ENCODE assay signal across 17 cellular contexts in the genomic region with DNA sequence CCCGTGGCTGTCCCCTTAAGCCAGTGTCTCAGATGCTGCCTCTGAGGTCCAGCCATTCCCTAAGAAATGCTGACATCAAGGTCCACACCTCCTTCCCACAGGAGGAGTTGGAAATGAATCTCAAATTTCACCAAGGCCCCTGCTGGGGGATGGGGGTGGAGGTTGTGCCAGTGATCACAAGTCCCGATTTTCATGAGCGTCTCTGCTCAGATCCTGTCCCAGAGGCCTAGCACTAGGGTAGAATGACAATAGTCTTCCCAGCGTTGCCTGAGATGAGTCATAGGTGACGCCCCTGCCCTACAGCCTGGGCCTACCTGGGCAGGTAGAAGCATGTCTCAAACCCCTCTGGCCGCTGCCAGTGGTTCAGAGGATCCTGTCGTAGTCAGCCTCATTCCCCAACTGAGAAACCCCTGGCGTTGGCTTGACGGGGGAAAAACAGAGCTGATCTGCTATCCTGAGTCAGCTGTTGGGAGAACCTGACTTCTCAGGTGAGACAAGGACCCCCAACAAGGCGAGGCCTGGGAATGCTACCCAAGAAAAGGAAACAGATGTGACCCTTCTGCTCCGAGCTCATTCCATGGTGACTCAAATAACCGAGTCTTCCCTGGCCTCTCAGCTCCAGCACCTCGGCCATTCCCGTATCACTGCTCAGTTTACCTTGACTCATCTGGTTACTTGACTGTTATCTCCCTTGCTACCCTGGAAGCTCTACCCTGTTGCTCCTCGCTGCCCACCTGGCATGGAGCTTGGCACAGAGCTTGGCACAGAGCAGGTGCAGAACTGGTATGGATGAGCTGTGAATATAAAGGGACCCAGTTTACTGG. TPM values are rescaled to one million over a fixed set of nuclear protein-coding genes. Genes with fewer than 3 reads are reported as not detected.
DNase-seq lines count a peak whose midpoint lies in the region; ATAC-seq lines count a peak whose summit lies in the region.
"Had no signal": no experiment of that assay in that cellular context is flagged by ENCODE, and none has a peak within 500 bp of the region (broad histone marks: within the 10 kb centered on the region; RNA-seq: fewer than 3 reads in every experiment).

No MANE protein-coding gene starts in this region.

- H3K9ac ChIP-seq in NT2/D1 (ENCODE audit: insufficient read length, low read depth): no peak overlapping the region
- H3K9ac ChIP-seq: BLaER1 treated with 17β-estradiol and CSF1 and Interleukin-3, amounts not matched to agents 10 nM and 100 nM had no signal

- peak overlapping the region; percentile 87 to 95 for H3K27ac ChIP-seq in esophagus (ENCODE audit: low read depth in 2 of 2, low read length in 1 of 2)
- peak overlapping the region in 20 of 21 experiments; percentile 40 to 84 (median 75) for H3K27ac ChIP-seq in skin epidermis
- H3K27ac ChIP-seq: 22Rv1; BLaER1 treated with 17β-estradiol and CSF1 and Interleukin-3, amounts not matched to agents 10 nM and 100 nM; colonic mucosa had no signal

- H3K4me3 ChIP-seq in NT2/D1 (ENCODE audit: insufficient read length, low read depth): no peak overlapping the region
- no peak overlapping the region for H3K4me3 ChIP-seq in esophagus (ENCODE audit: low read depth in 1 of 2, low read length in 2 of 2)
- H3K4me3 ChIP-seq in skin epidermis: no peak overlapping the region
- H3K4me3 ChIP-seq: BLaER1 treated with 17β-estradiol and CSF1 and Interleukin-3, amounts not matched to agents 10 nM and 100 nM; colonic mucosa had no signal

- H3K36me3 ChIP-seq in NT2/D1 (ENCODE audit: insufficient read depth, insufficient read length, low read length): no peaks in the 10 kb centered on the region
- H3K36me3 ChIP-seq in esophagus (ENCODE audit: control insufficient read depth in 2 of 2, insufficient read depth in 2 of 2, low read length in 1 of 2): no peaks in the 10 kb centered on the region
- H3K36me3 ChIP-seq: BLaER1 treated with 17β-estradiol and CSF1 and Interleukin-3, amounts not matched to agents 10 nM and 100 nM; colonic mucosa had no signal

- no peak for ATAC-seq in GM18502 (IDR thresholded peaks at IDR 0.05; ENCODE audit: poor library complexity, unreplicated experiment)
- ATAC-seq in GM19455 (IDR thresholded peaks at IDR 0.05; ENCODE audit: unreplicated experiment): no peak
- ATAC-seq: left colon had no signal

- DNase-seq in DMS53 (lab: John Stamatoyannopoulos, UW): peak; percentile 54
- no peak for DNase-seq in DMS53 treated with DMSO at 0.1 percent for 48 hours (lab: John Stamatoyannopoulos, UW; ENCODE audit: unreplicated experiment)
- DNase-seq in NT2/D1 (ENCODE audit: low read depth, low spot score): peak; percentile 30
- DNase-seq in NCI-H128 (lab: John Stamatoyannopoulos, UW; ENCODE audit: unreplicated experiment): no peak
- DNase-seq: activated CD4-positive, alpha-beta T cell treated with anti-CD3 and anti-CD28 coated beads, Interleukin-2, amount 50 U/mL, for 4 hours; colonic mucosa; erythroblast; head of caudate nucleus; left colon; MM.1S; NCI-H2171 had no signal

- 47 to 59% methylated on average over 15 of the region's 15 CpGs for WGBS in esophagus, 2 donors

- H3K27me3 ChIP-seq in NT2/D1 (ENCODE audit: insufficient read depth, insufficient read length) (no peaks in the 10 kb centered on the region), esophagus (ENCODE audit: control insufficient read depth in 1 of 2, insufficient read depth in 2 of 2, low read length in 2 of 2) (no peaks in the 10 kb centered on the region)
- H3K27me3 ChIP-seq: BLaER1 treated with 17β-estradiol and CSF1 and Interleukin-3, amounts not matched to agents 10 nM and 100 nM; colonic mucosa had no signal

- H3K4me1 ChIP-seq in NT2/D1 (ENCODE audit: insufficient read depth, insufficient read length): peaks cover 7% of the 10 kb centered on the region
- peaks cover 0 to 8% of the 10 kb centered on the region in 2 donors for H3K4me1 ChIP-seq in esophagus (ENCODE audit: control insufficient read depth in 2 of 2, insufficient read depth in 2 of 2, low read length in 1 of 2)
- H3K4me1 ChIP-seq: BLaER1 treated with 17β-estradiol and CSF1 and Interleukin-3, amounts not matched to agents 10 nM and 100 nM; colonic mucosa had no signal

- H3K9me3 ChIP-seq in NT2/D1 (ENCODE audit: insufficient read depth, low read length): no peaks in the 10 kb centered on the region
- no peaks in the 10 kb centered on the region for H3K9me3 ChIP-seq in esophagus (ENCODE audit: control insufficient read depth in 2 of 2, insufficient read depth in 1 of 2, low read depth in 1 of 2, low read length in 1 of 2)
- H3K9me3 ChIP-seq: colonic mucosa had no signal

RNA-seq across cellular contexts. Expression of a gene that starts 21.8 kb away (rescaled TPM):
- 10 to 100 TPM; 16.7 to 29.3 TPM for polyA plus RNA-seq in esophagus

RNA-seq across cellular contexts. Expression of a gene that starts 52.4 kb away (rescaled TPM):
- polyA plus RNA-seq in esophagus: under 1 TPM; 0.06 TPM

Comparison
In these comparisons a context has a peak if more than half of its experiments do, and no peak if none do; other contexts are left out.
1. DNase-seq: peak in DMS53 (single experiment) and NT2/D1 (single experiment); none in DMS53 treated with DMSO at 0.1 percent for 48 hours (single experiment) and NCI-H128 (single experiment).